ENCODE assay signal across 7 cellular contexts in genomic region chr19:42286349-42287016, GRCh38. TPM values are rescaled to one million over a fixed set of nuclear protein-coding genes. Genes with fewer than 3 reads are reported as not detected.
DNase-seq lines count a peak whose midpoint lies in the region; ATAC-seq and TF ChIP-seq lines count a peak whose summit lies in the region.

No MANE protein-coding gene starts in this region.

- peaks cover 9% of the 10 kb centered on the region for H3F3A ChIP-seq in GM23248 (ENCODE audit: insufficient read depth)

- CTCF ChIA-PET in activated B cell treated with CpG ODN at 0.5 μM for 24 hours (lab: Charles Lee) = no interaction called here

- in situ Hi-C loops in GM23248 (cut with MboI) = no loop called here

- no peaks in the 10 kb centered on the region for H4K20me1 ChIP-seq in GM23248 (ENCODE audit: insufficient read depth)

- H3K27me3 Mint-ChIP-seq in activated B cell treated with CpG ODN at 0.5 μM for 24 hours = no peaks in the 10 kb centered on the region
- no peaks in the 10 kb centered on the region for H3K27me3 Mint-ChIP-seq in stimulated activated naive B cell treated with anti-CD40 and anti-IgM and Interleukin-4, amounts not matched to agents 10 μg/mL and 1 μg/mL and 100 μg/mL, for 72 hours

- H3K36me3 ChIP-seq in GM23248 (ENCODE audit: low read depth) = peaks cover 6% of the 10 kb centered on the region; the same call in 1 of the 2 replicates

- H3K9ac ChIP-seq in GM23248 = no peak overlapping the region

- H3K36me3 Mint-ChIP-seq in activated B cell treated with CpG ODN at 0.5 μM for 24 hours (ENCODE audit: low read depth) = peaks cover 45% of the 10 kb centered on the region
- peaks cover 15 to 22% of the 10 kb centered on the region in 2 donors for H3K36me3 Mint-ChIP-seq in stimulated activated naive B cell treated with anti-CD40 and anti-IgM and Interleukin-4, amounts not matched to agents 10 μg/mL and 1 μg/mL and 100 μg/mL, for 72 hours

- DNase-seq in GM23248 = peak; percentile 42
- DNase-seq in activated B cell treated with CpG ODN at 0.5 μM for 24 hours = no peak
- peak; percentile 77 for DNase-seq in hepatic stellate cell (ENCODE audit: low spot score)
- no peak for DNase-seq in stimulated activated naive B cell treated with anti-CD40 and anti-IgM and Interleukin-4, amounts not matched to agents 10 μg/mL and 1 μg/mL and 100 μg/mL, for 72 hours
- no peak for DNase-seq in NCI-H82 (lab: John Stamatoyannopoulos, UW)
- DNase-seq in activated CD4-positive, alpha-beta T cell treated with anti-CD3 and anti-CD28 coated beads, Interleukin-2, amount 50 U/mL, for 48 hours = no peak
- no peak for DNase-seq in KG1 (lab: John Stamatoyannopoulos, UW)

- no peak overlapping the region for H3K4me3 ChIP-seq in GM23248

- H3K9me2 ChIP-seq in GM23248 (ENCODE audit: insufficient read depth) = no peaks in the 10 kb centered on the region

- intact Hi-C loops in activated B cell treated with CpG ODN at 0.5 μM for 24 hours (cut with micrococcal nuclease) = no loop called here

- peak overlapping the region; percentile 93 for H3K4me3 Mint-ChIP-seq in activated B cell treated with CpG ODN at 0.5 μM for 24 hours
- peak overlapping the region; percentile 92 to 93 for H3K4me3 Mint-ChIP-seq in stimulated activated naive B cell treated with anti-CD40 and anti-IgM and Interleukin-4, amounts not matched to agents 10 μg/mL and 1 μg/mL and 100 μg/mL, for 72 hours

- H2AFZ ChIP-seq in GM23248 = no peak overlapping the region

- no peak for TF ChIP-seq CTCF in activated B cell treated with CpG ODN at 0.5 μM for 24 hours (IDR thresholded peaks at IDR 0.05)

- peaks cover 45% of the 10 kb centered on the region for H3K79me2 ChIP-seq in GM23248 (ENCODE audit: insufficient read depth)

- H3K4me2 ChIP-seq in GM23248 (ENCODE audit: unreplicated experiment) = no peak overlapping the region

- no peak for ATAC-seq in activated B cell treated with CpG ODN at 0.5 μM for 24 hours (ENCODE audit: low read depth)
- no peak for ATAC-seq in stimulated activated naive B cell treated with anti-CD40 and anti-IgM and Interleukin-4, amounts not matched to agents 10 μg/mL and 1 μg/mL and 100 μg/mL, for 72 hours (replicated peaks)

- H3K4me1 Mint-ChIP-seq in activated B cell treated with CpG ODN at 0.5 μM for 24 hours = peaks cover 38% of the 10 kb centered on the region
- peaks cover 29 to 30% of the 10 kb centered on the region in 2 donors for H3K4me1 Mint-ChIP-seq in stimulated activated naive B cell treated with anti-CD40 and anti-IgM and Interleukin-4, amounts not matched to agents 10 μg/mL and 1 μg/mL and 100 μg/mL, for 72 hours

- H3K27me3 ChIP-seq in GM23248 (replicated peaks; ENCODE audit: insufficient read depth) = no peaks in the 10 kb centered on the region

- no peak overlapping the region for H3K27ac ChIP-seq in GM23248

- POLR2A ChIA-PET in activated B cell treated with CpG ODN at 0.5 μM for 24 hours (lab: Charles Lee) = interaction anchor here (0.5 to 3.1 kb wide), 3 partner anchors 9 to 43 kb away, joined by 8 to 25 read pairs (median 9); partner anchors contain the start of genes GSK3A, PAFAH1B3 and PRR19

- no peaks in the 10 kb centered on the region for H3K9me3 Mint-ChIP-seq in activated B cell treated with CpG ODN at 0.5 μM for 24 hours
- no peaks in the 10 kb centered on the region for H3K9me3 Mint-ChIP-seq in stimulated activated naive B cell treated with anti-CD40 and anti-IgM and Interleukin-4, amounts not matched to agents 10 μg/mL and 1 μg/mL and 100 μg/mL, for 72 hours

- H3K9me3 ChIP-seq in GM23248 (ENCODE audit: low read depth) = no peaks in the 10 kb centered on the region

- H3K4me1 ChIP-seq in GM23248 (ENCODE audit: insufficient read depth) = peaks cover 29% of the 10 kb centered on the region

- 35 to 48% methylated on average over 8 to 13 of the region's 13 CpGs for WGBS in GM23248 (ENCODE audit: low coverage in 1 of 2, low lambda C conversion rate in 2 of 2, missing lambda C conversion rate in 2 of 2), 2 experiments

- H3K27ac Mint-ChIP-seq in activated B cell treated with CpG ODN at 0.5 μM for 24 hours = peak overlapping the region; percentile 83
- peak overlapping the region; percentile 85 for H3K27ac Mint-ChIP-seq in stimulated activated naive B cell treated with anti-CD40 and anti-IgM and Interleukin-4, amounts not matched to agents 10 μg/mL and 1 μg/mL and 100 μg/mL, for 72 hours

RNA-seq across cellular contexts. Expression of gene PRR19, which starts 15.4 kb away (rescaled TPM):
- 1.1 TPM in 1 of 2 replicates, not detected in the other for total RNA-seq in GM23248 (2014; rRNA removed; shearing (Covaris generic))
- polyA plus RNA-seq in GM23248 (2016; fragmentation: Nextera tagmentation; extraction: Ambion mirVana) = 0.84 and 1.1 TPM in 2 replicates
- 0.20 and 0.33 TPM in 2 replicates for total RNA-seq in activated B cell treated with CpG ODN at 0.5 μM for 24 hours

RNA-seq across cellular contexts. Expression of gene PAFAH1B3, which starts 15.9 kb away (rescaled TPM):
- total RNA-seq in GM23248 (2014; rRNA removed; shearing (Covaris generic)) = 22.5 and 26.0 TPM in 2 replicates
- polyA plus RNA-seq in GM23248 (2016; fragmentation: Nextera tagmentation; extraction: Ambion mirVana) = 19.4 and 22.1 TPM in 2 replicates
- 22.7 and 25.9 TPM in 2 replicates for total RNA-seq in activated B cell treated with CpG ODN at 0.5 μM for 24 hours

RNA-seq across cellular contexts. Expression of gene CIC, which starts 17.4 kb away (rescaled TPM):
- total RNA-seq in GM23248 (2014; rRNA removed; shearing (Covaris generic)) = 17.5 and 22.3 TPM in 2 replicates
- polyA plus RNA-seq in GM23248 (2016; fragmentation: Nextera tagmentation; extraction: Ambion mirVana) = 7.8 and 8.3 TPM in 2 replicates
- total RNA-seq in activated B cell treated with CpG ODN at 0.5 μM for 24 hours = 85.4 and 96.5 TPM in 2 replicates

RNA-seq across cellular contexts. Expression of gene TMEM145, which starts 26.6 kb away (rescaled TPM):
- total RNA-seq in GM23248 (2014; rRNA removed; shearing (Covaris generic)) = not detected in 2 replicates
- not detected in 2 replicates for polyA plus RNA-seq in GM23248 (2016; fragmentation: Nextera tagmentation; extraction: Ambion mirVana)
- total RNA-seq in activated B cell treated with CpG ODN at 0.5 μM for 24 hours = not detected in 2 replicates

RNA-seq across cellular contexts. Expression of gene ERF, which starts 31.6 kb away (rescaled TPM):
- 29.6 and 31.9 TPM in 2 replicates for total RNA-seq in GM23248 (2014; rRNA removed; shearing (Covaris generic))
- 21.2 and 24.7 TPM in 2 replicates for polyA plus RNA-seq in GM23248 (2016; fragmentation: Nextera tagmentation; extraction: Ambion mirVana)
- total RNA-seq in activated B cell treated with CpG ODN at 0.5 μM for 24 hours = 47.9 and 48.1 TPM in 2 replicates

Comparison
In these comparisons a context has a peak if more than half of its experiments do, and no peak if none do; other contexts are left out.
1. DNase-seq: peak in GM23248 (single experiment) and hepatic stellate cell (single experiment); none in activated B cell treated with CpG ODN at 0.5 μM for 24 hours (single experiment), stimulated activated naive B cell treated with anti-CD40 and anti-IgM and Interleukin-4, amounts not matched to agents 10 μg/mL and 1 μg/mL and 100 μg/mL, for 72 hours (single experiment), NCI-H82 (single experiment), activated CD4-positive, alpha-beta T cell treated with anti-CD3 and anti-CD28 coated beads, Interleukin-2, amount 50 U/mL, for 48 hours (0 of 2) and KG1 (single experiment).